ENCODE assay signal across 8 cellular contexts in the genomic region with DNA sequence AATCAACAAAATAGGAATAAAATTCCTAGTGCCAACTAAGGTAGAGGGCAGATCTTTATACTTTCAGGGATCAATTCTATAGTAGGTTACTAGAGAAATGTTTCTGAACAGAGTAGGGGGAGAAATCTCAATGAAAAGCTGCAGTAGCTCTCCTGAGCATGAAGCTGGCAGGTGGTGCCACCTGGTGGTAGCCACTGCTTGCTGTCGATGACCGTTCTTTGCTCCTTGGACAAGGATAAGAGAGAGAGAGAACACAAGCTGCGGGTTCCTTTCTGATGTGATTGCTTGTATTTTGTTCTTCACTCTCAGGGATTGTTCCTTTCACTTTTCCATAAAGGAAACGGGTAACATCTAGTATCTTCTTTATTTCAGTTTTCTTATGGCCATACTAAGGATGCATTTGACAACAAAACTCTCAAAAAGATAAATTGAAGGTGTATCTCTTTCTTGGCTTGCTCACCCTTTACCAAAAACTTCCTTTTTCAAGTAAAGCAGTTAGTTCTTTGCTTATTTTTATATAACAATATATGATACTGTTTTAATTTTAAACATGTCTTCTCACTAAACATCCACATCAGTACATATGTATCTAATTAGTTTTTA. TPM values are rescaled to one million over a fixed set of nuclear protein-coding genes. Genes with fewer than 3 reads are reported as not detected.
A peak's percentile ranks its signal among the peaks of the same experiment; 100 is the strongest.
DNase-seq lines count a peak whose midpoint lies in the region; ATAC-seq and TF ChIP-seq lines count a peak whose summit lies in the region.

No MANE protein-coding gene starts in this region.

- no peak overlapping the region for H3K4me3 Mint-ChIP-seq in activated CD4-positive, alpha-beta T cell treated with anti-CD3 and anti-CD28 coated beads, Interleukin-2, amount 10 ng/mL, durations not matched to agents 24 days and 14 days
- no peak overlapping the region for H3K4me3 Mint-ChIP-seq in memory B cell

- H3K36me3 ChIP-seq in BJ (ENCODE audit: control insufficient read depth, insufficient read depth, low read length), result no peaks in the 10 kb centered on the region

- no peaks in the 10 kb centered on the region for H3K9me3 Mint-ChIP-seq in activated CD4-positive, alpha-beta T cell treated with anti-CD3 and anti-CD28 coated beads, Interleukin-2, amount 10 ng/mL, durations not matched to agents 24 days and 14 days
- no peaks in the 10 kb centered on the region for H3K9me3 Mint-ChIP-seq in memory B cell

- DNase-seq in BJ (ENCODE audit: low read depth) (no peak), NCI-H524 treated with DMSO at 0.1 percent for 48 hours (lab: John Stamatoyannopoulos, UW) (peak; percentile 12), ecto neural progenitor cell (ENCODE audit: low spot score) (peak; percentile 78), memory B cell (ENCODE audit: low spot score in 2 of 2) (peak; percentile 37 to 40)
- peak; percentile 86 for DNase-seq in activated CD4-positive, alpha-beta T cell treated with anti-CD3 and anti-CD28 coated beads, Interleukin-2, amount 10 ng/mL, durations not matched to agents 24 days and 14 days
- DNase-seq in stimulated activated CD8-positive, alpha-beta memory T cell treated with anti-CD3 and anti-CD28 coated beads, Interleukin-7, amount 100 ng/mL, for 1 hour (ENCODE audit: low read depth in 2 of 2), result peak; percentile 13 to 31

- peak; percentile 98 for TF ChIP-seq CTCF in BJ (IDR thresholded peaks at IDR 0.05; ENCODE audit: insufficient read depth, low read depth, low read length)

- H3K27me3 ChIP-seq in BJ (ENCODE audit: control insufficient read depth, insufficient read depth, low read length), result peaks cover 8% of the 10 kb centered on the region

- no peak overlapping the region for H3K4me3 ChIP-seq in BJ (ENCODE audit: low read depth, low read length)

- POLR2A ChIA-PET in BJ (lab: Charles Lee), result no interaction called here

- peaks cover 22% of the 10 kb centered on the region for H3K27me3 Mint-ChIP-seq in activated CD4-positive, alpha-beta T cell treated with anti-CD3 and anti-CD28 coated beads, Interleukin-2, amount 10 ng/mL, durations not matched to agents 24 days and 14 days
- peaks cover 21% of the 10 kb centered on the region for H3K27me3 Mint-ChIP-seq in memory B cell

- CTCF ChIA-PET in BJ (lab: Yijun Ruan, JAX), result interaction anchor here (0.6 to 5.9 kb wide), 21 partner anchors 9 to 303 kb away, joined by 3 to 113 read pairs (median 4); a partner anchor contains a TSS

- intact Hi-C loops in activated CD4-positive, alpha-beta T cell treated with anti-CD3 and anti-CD28 coated beads, Interleukin-2, amount 10 ng/mL, durations not matched to agents 24 days and 14 days (cut with micrococcal nuclease), result loop anchor here (1.0 to 10.0 kb wide), 2 partner anchors 164 to 713 kb away; no protein-coding TSS in a partner anchor

- H3K4me1 Mint-ChIP-seq in activated CD4-positive, alpha-beta T cell treated with anti-CD3 and anti-CD28 coated beads, Interleukin-2, amount 10 ng/mL, durations not matched to agents 24 days and 14 days, result no peaks in the 10 kb centered on the region
- no peaks in the 10 kb centered on the region for H3K4me1 Mint-ChIP-seq in memory B cell

- no peaks in the 10 kb centered on the region for H3K36me3 Mint-ChIP-seq in activated CD4-positive, alpha-beta T cell treated with anti-CD3 and anti-CD28 coated beads, Interleukin-2, amount 10 ng/mL, durations not matched to agents 24 days and 14 days (ENCODE audit: low read depth)
- no peaks in the 10 kb centered on the region for H3K36me3 Mint-ChIP-seq in memory B cell

- no peak overlapping the region for H3K27ac Mint-ChIP-seq in activated CD4-positive, alpha-beta T cell treated with anti-CD3 and anti-CD28 coated beads, Interleukin-2, amount 10 ng/mL, durations not matched to agents 24 days and 14 days
- no peak overlapping the region for H3K27ac Mint-ChIP-seq in memory B cell

- peak; percentile 80 for ATAC-seq in GM19035 (IDR thresholded peaks at IDR 0.05; ENCODE audit: unreplicated experiment)
- ATAC-seq in HG03432 (IDR thresholded peaks at IDR 0.05; ENCODE audit: unreplicated experiment), result peak; percentile 80
- peak; percentile 74 for ATAC-seq in memory B cell (ENCODE audit: low read depth)

RNA-seq across cellular contexts. Expression of a gene that starts 18.6 kb away (rescaled TPM):
- 13.9 and 33.3 TPM in 2 replicates for polyA plus RNA-seq in BJ (2011; rRNA removed)
- polyA minus RNA-seq in BJ (2011; rRNA and poly(A)+ RNA removed), result 7.5 and 9.1 TPM in 2 replicates
- 70.6 and 76.8 TPM in 2 replicates for total RNA-seq in activated CD4-positive, alpha-beta T cell treated with anti-CD3 and anti-CD28 coated beads, Interleukin-2, amount 10 ng/mL, durations not matched to agents 24 days and 14 days
